ENCODE assay signal across 1 cellular context in genomic region chr2:55309441-55309840, GRCh38.
TF ChIP-seq lines count a peak whose summit lies in the region.

No MANE protein-coding gene starts in this region.

TF ChIP-seq in HepG2, 621 proteins besides CTCF, POLR2A, EP300 and RAD21:
- TF ChIP-seq ZNF10 (CRISPR knock-in tag; IDR thresholded peaks at IDR 0.05; ENCODE audit: borderline replicate concordance, low read depth) (no peak), SMAD9 (CRISPR knock-in tag; IDR thresholded peaks at IDR 0.05) (no peak), ZNF350 (CRISPR knock-in tag; IDR thresholded peaks at IDR 0.05; ENCODE audit: borderline replicate concordance, low read depth) (no peak), RXRA (CRISPR knock-in tag; IDR thresholded peaks at IDR 0.05) (no peak), TFDP1 (CRISPR knock-in tag; IDR thresholded peaks at IDR 0.05; ENCODE audit: borderline replicate concordance) (no peak), YEATS2 (CRISPR knock-in tag; IDR thresholded peaks at IDR 0.05; ENCODE audit: borderline replicate concordance) (no peak), ELF1 (CRISPR knock-in tag; IDR thresholded peaks at IDR 0.05) (no peak), ZNF17 (CRISPR knock-in tag; IDR thresholded peaks at IDR 0.05) (no peak), NAIF1 (CRISPR knock-in tag; IDR thresholded peaks at IDR 0.05; ENCODE audit: borderline replicate concordance) (no peak), TMF1 (CRISPR knock-in tag; IDR thresholded peaks at IDR 0.05; ENCODE audit: low read depth) (no peak), FOSL1 (CRISPR knock-in tag; IDR thresholded peaks at IDR 0.05; ENCODE audit: borderline replicate concordance) (no peak), PREB (CRISPR knock-in tag; IDR thresholded peaks at IDR 0.05) (no peak), BORCS8-MEF2B (CRISPR knock-in tag; IDR thresholded peaks at IDR 0.05) (no peak), ZNF546 (CRISPR knock-in tag; conservative IDR thresholded peaks at IDR 0.05) (no peak), ZNF619 (CRISPR knock-in tag; IDR thresholded peaks at IDR 0.05) (no peak), PCBP1 (IDR thresholded peaks at IDR 0.05; ENCODE audit: borderline replicate concordance, low read depth, low read length) (no peak)
